In the genomic region with DNA sequence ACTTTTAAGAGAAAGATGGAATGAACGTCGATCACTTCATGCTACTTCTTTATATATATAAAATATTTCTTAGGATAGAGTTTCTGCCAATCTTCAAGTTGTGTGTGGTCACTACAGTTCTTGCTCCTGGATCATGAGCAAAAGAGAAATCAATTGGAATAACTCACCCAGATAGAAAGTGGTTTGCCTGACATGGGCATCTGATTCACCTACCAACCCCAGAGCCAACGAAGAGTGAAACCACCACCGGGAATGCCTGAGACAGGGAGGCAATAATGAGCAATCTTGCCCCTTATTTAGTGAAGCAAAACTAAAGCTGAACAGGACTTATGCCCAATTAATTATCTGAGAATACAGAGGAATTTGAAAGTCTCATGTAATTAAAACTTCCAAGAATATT, we compare ENCODE assay signal across 21 cellular contexts.
DNase-seq lines count a peak whose midpoint lies in the region; ATAC-seq and TF ChIP-seq lines count a peak whose summit lies in the region.
"Had no signal": no experiment of that assay in that cellular context is flagged by ENCODE, and none has a peak within 500 bp of the region (broad histone marks: within the 10 kb centered on the region; RNA-seq: fewer than 3 reads in every experiment).

No MANE protein-coding gene starts in this region.

- peak; percentile 32 for DNase-seq in HK-2 (ENCODE audit: unreplicated experiment)
- DNase-seq in astrocyte of the hippocampus (ENCODE audit: low read depth, low spot score), result peak; percentile 14
- DNase-seq in kidney epithelial cell (ENCODE audit: low read depth), result peak; percentile 1
- no peak for DNase-seq in central memory CD4-positive, alpha-beta T cell
- no peak for DNase-seq in NCI-H128 (lab: John Stamatoyannopoulos, UW; ENCODE audit: unreplicated experiment)
- no peak for DNase-seq in smooth muscle cell (lab: John Stamatoyannopoulos, UW; ENCODE audit: unreplicated experiment)
- DNase-seq: 8988T; ACHN; AML-193; BE2C; CD4-positive, alpha-beta T cell; CD8-positive, alpha-beta memory T cell; DMS 273 treated with DMSO at 0.1 percent for 48 hours; DMS53; DMS79 treated with DMSO at 0.1 percent for 48 hours; GM23248; H7; HCEC 1CT had no signal

- no peak overlapping the region for H3K27ac ChIP-seq in smooth muscle cell (ENCODE audit: low read depth)
- H3K27ac ChIP-seq: A549; BLaER1 treated with 17β-estradiol and CSF1 and Interleukin-3, amounts not matched to agents 10 nM and 100 nM; GM23248 had no signal

- no peaks in the 10 kb centered on the region for H4K20me1 ChIP-seq in smooth muscle cell (ENCODE audit: low read depth)
- H4K20me1 ChIP-seq: BLaER1 treated with 17β-estradiol and CSF1 and Interleukin-3, amounts not matched to agents 10 nM and 100 nM had no signal

- TF ChIP-seq CTCF in kidney epithelial cell (IDR thresholded peaks at IDR 0.05; ENCODE audit: insufficient read depth, low read length, poor library complexity, severe bottlenecking) (no peak), smooth muscle cell (IDR thresholded peaks at IDR 0.05; ENCODE audit: borderline replicate concordance, insufficient read depth, poor library complexity, severe bottlenecking) (no peak)

- 96% methylated on average over 4 of the region's 4 CpGs for WGBS in smooth muscle cell (ENCODE audit: low lambda C conversion rate)

- no peak for ATAC-seq in GM19395 (IDR thresholded peaks at IDR 0.05; ENCODE audit: unreplicated experiment)
- ATAC-seq: A549 had no signal

- H2AFZ ChIP-seq in smooth muscle cell (ENCODE audit: low read depth), result no peak overlapping the region
- H2AFZ ChIP-seq: GM23248 had no signal

- no peak overlapping the region for H3K9ac ChIP-seq in smooth muscle cell (ENCODE audit: low read depth)
- H3K9ac ChIP-seq: BLaER1 treated with 17β-estradiol and CSF1 and Interleukin-3, amounts not matched to agents 10 nM and 100 nM; GM23248 had no signal

- H3F3A ChIP-seq in smooth muscle cell (ENCODE audit: low read depth), result peaks cover 4% of the 10 kb centered on the region

- H3K4me3 ChIP-seq in kidney epithelial cell (ENCODE audit: low read depth, low read length) (no peak overlapping the region), smooth muscle cell (no peak overlapping the region)
- H3K4me3 ChIP-seq: A549; BLaER1 treated with 17β-estradiol and CSF1 and Interleukin-3, amounts not matched to agents 10 nM and 100 nM; GM23248 had no signal

- H3K4me2 ChIP-seq in smooth muscle cell, result no peak overlapping the region
- H3K4me2 ChIP-seq: A549; BLaER1 treated with 17β-estradiol and CSF1 and Interleukin-3, amounts not matched to agents 10 nM and 100 nM had no signal

- no peaks in the 10 kb centered on the region for H3K79me2 ChIP-seq in smooth muscle cell (ENCODE audit: low read depth)

- no peaks in the 10 kb centered on the region for H3K9me3 ChIP-seq in smooth muscle cell (replicated peaks; ENCODE audit: low read depth)
- H3K9me3 ChIP-seq: A549, BE2C had no signal

- H3K27me3 ChIP-seq in kidney epithelial cell (ENCODE audit: control insufficient read depth, insufficient read depth, low read length) (no peaks in the 10 kb centered on the region), smooth muscle cell (ENCODE audit: low read depth) (no peaks in the 10 kb centered on the region)
- H3K27me3 ChIP-seq: BE2C; BLaER1 treated with 17β-estradiol and CSF1 and Interleukin-3, amounts not matched to agents 10 nM and 100 nM had no signal

- H3K4me1 ChIP-seq in smooth muscle cell (ENCODE audit: low read depth), result no peaks in the 10 kb centered on the region
- H3K4me1 ChIP-seq: A549; BE2C; BLaER1 treated with 17β-estradiol and CSF1 and Interleukin-3, amounts not matched to agents 10 nM and 100 nM had no signal

- H3K36me3 ChIP-seq in kidney epithelial cell (ENCODE audit: control insufficient read depth, insufficient read depth, low read length) (no peaks in the 10 kb centered on the region), smooth muscle cell (ENCODE audit: low read depth) (no peaks in the 10 kb centered on the region)
- H3K36me3 ChIP-seq: BE2C; BLaER1 treated with 17β-estradiol and CSF1 and Interleukin-3, amounts not matched to agents 10 nM and 100 nM had no signal

Comparison
In these comparisons a context has a peak if more than half of its experiments do, and no peak if none do; other contexts are left out.
1. DNase-seq: peak in HK-2 (single experiment), astrocyte of the hippocampus (single experiment) and kidney epithelial cell (single experiment); none in central memory CD4-positive, alpha-beta T cell (single experiment), NCI-H128 (single experiment) and smooth muscle cell (single experiment).